8 cellular contexts compared by ENCODE assay signal in the genomic region with DNA sequence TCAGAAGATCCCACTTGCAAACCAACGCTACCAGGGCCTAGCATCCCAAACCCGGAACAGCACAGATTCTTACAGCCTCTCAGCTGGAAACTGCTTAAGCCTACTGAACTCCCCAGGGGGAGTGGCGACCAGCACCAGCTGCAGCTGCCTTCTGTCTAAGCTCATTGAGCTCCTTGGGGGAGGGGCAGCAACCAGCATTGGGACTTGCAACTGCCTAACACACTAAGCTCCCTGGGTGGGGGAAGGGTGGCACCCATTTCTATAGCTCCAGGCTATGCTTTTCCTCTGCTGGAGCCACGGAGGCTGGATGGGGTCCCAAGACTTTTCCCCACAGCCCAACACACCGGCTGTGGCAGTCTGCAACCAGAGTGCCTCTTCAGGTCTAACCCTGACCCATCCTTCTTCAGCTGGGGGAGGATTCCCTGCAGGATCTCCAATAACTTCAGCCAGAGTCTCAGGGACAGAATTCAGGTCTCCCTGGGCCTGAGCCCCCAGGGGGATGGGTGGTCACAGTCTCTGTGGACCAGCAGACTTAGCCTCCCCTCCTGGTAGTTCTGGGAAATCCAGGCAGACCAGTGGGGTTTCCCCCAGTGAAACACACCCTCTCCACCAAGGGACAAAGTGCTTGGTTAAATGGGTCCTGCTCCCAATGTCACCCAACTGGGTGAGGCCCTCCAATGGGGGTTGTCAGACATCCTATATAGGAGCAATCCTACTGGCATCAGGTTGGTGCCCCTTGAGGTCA. TPM values are rescaled to one million over a fixed set of nuclear protein-coding genes. Genes with fewer than 3 reads are reported as not detected.
DNase-seq lines count a peak whose midpoint lies in the region; ATAC-seq and TF ChIP-seq lines count a peak whose summit lies in the region.

No MANE protein-coding gene starts in this region.

- H2AK5ac ChIP-seq in mesendoderm (ENCODE audit: low read length), result no peak overlapping the region

- H2BK5ac ChIP-seq in mesendoderm (ENCODE audit: low read length), result no peak overlapping the region

- H3K4me2 ChIP-seq in mesendoderm (ENCODE audit: low read length), result no peak overlapping the region

- H3K9me3 ChIP-seq in heart right ventricle, result peaks cover 0 to 25% (median 6%) of the 10 kb centered on the region in 11 donors

- no peak overlapping the region for H4K8ac ChIP-seq in mesendoderm (ENCODE audit: low read depth, low read length)

- H3K23ac ChIP-seq in mesendoderm (ENCODE audit: low read length), result no peak overlapping the region

- H2BK120ac ChIP-seq in mesendoderm (ENCODE audit: low read depth, low read length), result no peak overlapping the region

- ATAC-seq in heart right ventricle (no peak), Right ventricle myocardium superior (ENCODE audit: poor library complexity) (no peak), HG03196 (IDR thresholded peaks at IDR 0.05; ENCODE audit: unreplicated experiment) (peak; percentile 93)

- peak; percentile 7 to 18 for DNase-seq in heart right ventricle
- DNase-seq in Right ventricle myocardium superior, result no peak
- peak; percentile 97 to 99 for DNase-seq in NCI-H524 (lab: John Stamatoyannopoulos, UW)
- peak; percentile 85 for DNase-seq in mesendoderm
- no peak for DNase-seq in NK-92 treated with Interleukin-12 subunit alpha and Interleukin-12 subunit beta, amount 100 ng/mL, for 24 hours (lab: John Stamatoyannopoulos, UW)
- DNase-seq in activated CD4-positive, alpha-beta T cell treated with anti-CD3 and anti-CD28 coated beads for 48 hours, result no peak
- no peak for DNase-seq in stimulated activated CD4-positive, alpha-beta T cell treated with anti-CD3 and anti-CD28 coated beads, Interleukin-4, amount 100 ng/mL, for 24 hours

- H3K4me3 ChIP-seq in heart right ventricle (no peak overlapping the region), mesendoderm (ENCODE audit: low read length) (no peak overlapping the region)

- H3K4me1 ChIP-seq in heart right ventricle, result peaks cover 0 to 4% (median 0%) of the 10 kb centered on the region in 9 donors
- peaks cover 5% of the 10 kb centered on the region for H3K4me1 ChIP-seq in mesendoderm (ENCODE audit: control insufficient read depth, low read depth, low read length)

- H3K27ac ChIP-seq in heart right ventricle (no peak overlapping the region), mesendoderm (ENCODE audit: low read depth, low read length) (no peak overlapping the region)

- no peaks in the 10 kb centered on the region for H3K79me2 ChIP-seq in mesendoderm (ENCODE audit: control insufficient read depth, insufficient read depth, low read length)

- WGBS in heart right ventricle, 2 donors, result 29 to 30% methylated on average over 5 of the region's 5 CpGs
- WGBS in mesendoderm (ENCODE audit: extremely low coverage, insufficient coverage, low lambda C conversion rate), result no CpG with 5 or more reads among the region's 5 CpGs

- H2BK15ac ChIP-seq in mesendoderm (replicated peaks; ENCODE audit: low read depth), result no peak overlapping the region

- no peak for TF ChIP-seq CTCF in heart right ventricle (IDR thresholded peaks at IDR 0.05)

- H3K4ac ChIP-seq in mesendoderm (ENCODE audit: low read depth, low read length), result no peak overlapping the region

- H3K27me3 ChIP-seq in heart right ventricle (no peaks in the 10 kb centered on the region), mesendoderm (ENCODE audit: insufficient read depth, low read length, poor library complexity) (no peaks in the 10 kb centered on the region)

- H3K36me3 ChIP-seq in heart right ventricle, result no peaks in the 10 kb centered on the region
- no peaks in the 10 kb centered on the region for H3K36me3 ChIP-seq in mesendoderm (ENCODE audit: control insufficient read depth, insufficient read depth, low read length)

- H4K5ac ChIP-seq in mesendoderm (ENCODE audit: low read length), result no peak overlapping the region

- no peaks in the 10 kb centered on the region for H3K79me1 ChIP-seq in mesendoderm (ENCODE audit: low read length)

- H3K56ac ChIP-seq in mesendoderm (ENCODE audit: low read length), result peak overlapping the region; percentile 67

- no peak overlapping the region for H3K18ac ChIP-seq in mesendoderm (ENCODE audit: low read length)

- no peak overlapping the region for H3K9ac ChIP-seq in mesendoderm (ENCODE audit: low read length)

- intact Hi-C loops in heart right ventricle (cut with DNase I), result no loop called here
- intact Hi-C loops in Right ventricle myocardium superior (cut with DNase I), result no loop called here

RNA-seq across cellular contexts. Expression of gene ITGA4, which starts 45.9 kb away (rescaled TPM):
- total RNA-seq in heart right ventricle (1 to 10 TPM in 8 of 10 donors, under 1 TPM in 2; 0.72 to 9.2 (median 1.6) TPM), Right ventricle myocardium superior (0.89 TPM)
- polyA plus RNA-seq in heart right ventricle, result under 1 TPM; 0.29 to 0.39 TPM
- polyA plus RNA-seq in mesendoderm (2013, experiment 1 of 2), result 0.70 TPM
- polyA plus RNA-seq in mesendoderm (2013, experiment 2 of 2), result 0.78 TPM

Comparison
In these comparisons a context has a peak if more than half of its experiments do, and no peak if none do; other contexts are left out.
1. DNase-seq: peak in heart right ventricle (2 of 2), NCI-H524 (2 of 2) and mesendoderm (single experiment); none in Right ventricle myocardium superior (single experiment), NK-92 treated with Interleukin-12 subunit alpha and Interleukin-12 subunit beta, amount 100 ng/mL, for 24 hours (single experiment), activated CD4-positive, alpha-beta T cell treated with anti-CD3 and anti-CD28 coated beads for 48 hours (single experiment) and stimulated activated CD4-positive, alpha-beta T cell treated with anti-CD3 and anti-CD28 coated beads, Interleukin-4, amount 100 ng/mL, for 24 hours (single experiment).